In the genomic region with DNA sequence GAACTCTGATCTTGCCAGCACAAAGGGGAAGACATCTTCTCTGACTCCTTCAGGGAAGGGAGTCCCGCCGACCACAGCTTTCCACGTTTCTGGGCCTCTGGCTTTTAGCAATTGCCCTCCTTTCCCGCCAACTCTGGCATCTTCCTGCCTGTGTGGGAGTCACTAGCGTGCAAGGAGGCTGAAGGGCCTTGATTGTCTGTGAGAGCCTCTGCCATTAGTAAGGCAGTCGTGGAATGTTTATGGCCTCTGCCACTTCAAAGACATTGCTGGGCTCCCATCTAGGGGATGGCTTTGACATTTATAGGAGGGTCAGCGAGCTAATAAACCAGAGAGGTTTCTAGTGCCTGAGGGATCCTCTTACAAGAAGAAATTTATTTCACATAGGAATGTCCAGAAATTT, we compare ENCODE assay signal across 19 cellular contexts. TPM values are rescaled to one million over a fixed set of nuclear protein-coding genes. Genes with fewer than 3 reads are reported as not detected.
DNase-seq lines count a peak whose midpoint lies in the region; ATAC-seq and TF ChIP-seq lines count a peak whose summit lies in the region.
"Had no signal": no experiment of that assay in that cellular context is flagged by ENCODE, and none has a peak within 500 bp of the region (broad histone marks: within the 10 kb centered on the region; RNA-seq: fewer than 3 reads in every experiment).

No MANE protein-coding gene starts in this region.

- H3K36me3 ChIP-seq in prostate gland = no peaks in the 10 kb centered on the region
- H3K36me3 ChIP-seq: ascending aorta; BLaER1 treated with 17β-estradiol and CSF1 and Interleukin-3, amounts not matched to agents 10 nM and 100 nM; SJSA1; thoracic aorta had no signal

- intact Hi-C loops in prostate gland (cut with DNase I) = no loop called here

- no peaks in the 10 kb centered on the region for H3K4me1 ChIP-seq in prostate gland (replicated peaks)
- H3K4me1 ChIP-seq: ascending aorta, SJSA1 had no signal

- H3K27me3 ChIP-seq in prostate gland (replicated peaks; ENCODE audit: insufficient read depth) = no peaks in the 10 kb centered on the region
- H3K27me3 ChIP-seq: ascending aorta; BLaER1 treated with 17β-estradiol and CSF1 and Interleukin-3, amounts not matched to agents 10 nM and 100 nM had no signal

- TF ChIP-seq CTCF in prostate gland (IDR thresholded peaks at IDR 0.05) = no peak

- DNase-seq in ELR (ENCODE audit: low read depth) = peak; percentile 3
- peak; percentile 40 for DNase-seq in NCI-H226
- DNase-seq in foreskin melanocyte = peak; percentile 92
- no peak for DNase-seq in prostate gland (ENCODE audit: low spot score)
- DNase-seq in stimulated activated naive CD8-positive, alpha-beta T cell treated with anti-CD3 and anti-CD28 coated beads, Interleukin-15, amount 100 ng/mL, for 72 hours = no peak
- DNase-seq in 8988T = no peak
- no peak for DNase-seq in activated T-cell treated with anti-CD3 and anti-CD28 coated beads for 4 hours
- DNase-seq: activated CD4-positive, alpha-beta T cell treated with anti-CD3 and anti-CD28 coated beads for 1 hour; MM.1S; NCI-H187; NCI-H524 treated with DMSO at 0.1 percent for 48 hours; T1000 had no signal

- no peaks in the 10 kb centered on the region for H3K4me1 Mint-ChIP-seq in stimulated activated naive CD8-positive, alpha-beta T cell treated with anti-CD3 and anti-CD28 coated beads, Interleukin-15, amount 100 ng/mL, for 72 hours

- H3K4me3 ChIP-seq in prostate gland = no peak overlapping the region
- H3K4me3 ChIP-seq: ascending aorta; BLaER1 treated with 17β-estradiol and CSF1 and Interleukin-3, amounts not matched to agents 10 nM and 100 nM; SJSA1; thoracic aorta had no signal

- H3K27ac ChIP-seq in prostate gland = peak overlapping the region; percentile 18 to 29
- H3K27ac ChIP-seq: ascending aorta; BLaER1 treated with 17β-estradiol and CSF1 and Interleukin-3, amounts not matched to agents 10 nM and 100 nM; SJSA1; thoracic aorta had no signal

- TF ChIP-seq POLR2A in prostate gland (IDR thresholded peaks at IDR 0.05) = no peak

- H3K9me3 ChIP-seq in prostate gland = no peaks in the 10 kb centered on the region
- H3K9me3 ChIP-seq: ascending aorta; BLaER1 treated with 17β-estradiol and CSF1 and Interleukin-3, amounts not matched to agents 10 nM and 100 nM; SJSA1; thoracic aorta had no signal

- 37% methylated on average over 7 of the region's 7 CpGs for WGBS in prostate gland

- no peak for ATAC-seq in stimulated activated naive CD8-positive, alpha-beta T cell treated with anti-CD3 and anti-CD28 coated beads, Interleukin-15, amount 100 ng/mL, for 72 hours

- no peaks in the 10 kb centered on the region for H3K9me3 Mint-ChIP-seq in stimulated activated naive CD8-positive, alpha-beta T cell treated with anti-CD3 and anti-CD28 coated beads, Interleukin-15, amount 100 ng/mL, for 72 hours

- no peak overlapping the region for H3K27ac Mint-ChIP-seq in stimulated activated naive CD8-positive, alpha-beta T cell treated with anti-CD3 and anti-CD28 coated beads, Interleukin-15, amount 100 ng/mL, for 72 hours

- peaks cover 25% of the 10 kb centered on the region for H3K27me3 Mint-ChIP-seq in stimulated activated naive CD8-positive, alpha-beta T cell treated with anti-CD3 and anti-CD28 coated beads, Interleukin-15, amount 100 ng/mL, for 72 hours

- H3K4me3 Mint-ChIP-seq in stimulated activated naive CD8-positive, alpha-beta T cell treated with anti-CD3 and anti-CD28 coated beads, Interleukin-15, amount 100 ng/mL, for 72 hours = no peak overlapping the region

RNA-seq across cellular contexts. Expression of gene PROK1, which starts 14.3 kb away (rescaled TPM):
- total RNA-seq in prostate gland = 10 to 100 TPM; 10.7 to 75.3 TPM
- total RNA-seq: ascending aorta, endothelial cell of umbilical vein, frontal cortex, liver, SJSA1 had no signal

RNA-seq across cellular contexts. Expression of gene LAMTOR5, which starts 29.1 kb away (rescaled TPM):
- 100 to 1,000 TPM in 1 of 2 donors, 10 to 100 TPM in 1; 86.6 to 132 TPM for total RNA-seq in prostate gland

RNA-seq across cellular contexts. Expression of gene SLC16A4, which starts 45.8 kb away (rescaled TPM):
- 1 to 10 TPM; 1.7 to 9.0 TPM for total RNA-seq in prostate gland

Comparison
In these comparisons a context has a peak if more than half of its experiments do, and no peak if none do; other contexts are left out.
1. DNase-seq: peak in ELR (single experiment), NCI-H226 (single experiment) and foreskin melanocyte (single experiment); none in prostate gland (single experiment), stimulated activated naive CD8-positive, alpha-beta T cell treated with anti-CD3 and anti-CD28 coated beads, Interleukin-15, amount 100 ng/mL, for 72 hours (0 of 2), 8988T (single experiment) and activated T-cell treated with anti-CD3 and anti-CD28 coated beads for 4 hours (single experiment).